Comparison of ENCODE assay signal across 8 cellular contexts in the genomic region with DNA sequence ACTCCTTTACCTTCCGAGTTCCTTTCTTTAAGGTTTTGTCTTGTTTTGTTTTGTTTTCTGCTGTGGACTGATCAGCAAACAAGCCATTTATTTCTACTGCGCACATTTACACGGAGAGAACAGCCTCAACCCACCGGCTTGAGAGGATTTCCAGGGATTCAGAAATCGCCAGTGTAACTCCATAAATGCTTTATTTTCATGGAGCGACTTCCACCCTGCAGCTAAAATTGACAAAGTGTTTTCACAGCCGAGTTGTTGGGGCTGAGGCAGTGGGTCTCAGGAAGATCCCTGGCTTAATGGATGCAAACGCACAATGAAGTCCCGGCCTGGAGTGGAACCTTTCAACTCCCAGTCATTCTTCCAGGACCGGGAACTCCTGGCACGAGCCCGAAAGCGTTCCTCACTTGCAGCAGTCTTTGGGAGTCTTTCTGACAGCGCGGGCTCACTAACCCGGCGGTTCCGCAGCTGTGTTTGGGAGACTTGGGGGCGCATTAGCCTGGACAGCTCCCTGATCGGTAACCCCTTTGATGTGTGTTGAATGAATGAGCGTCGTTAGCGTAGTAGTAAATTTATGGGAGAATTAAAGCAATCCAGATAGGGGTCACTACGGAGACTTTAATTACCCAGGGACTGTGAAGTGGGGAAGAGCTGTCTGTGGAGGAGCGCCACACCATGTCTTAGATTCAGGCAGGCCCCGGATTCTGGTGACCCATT. TPM values are rescaled to one million over a fixed set of nuclear protein-coding genes. Genes with fewer than 3 reads are reported as not detected.
DNase-seq lines count a peak whose midpoint lies in the region; ATAC-seq and TF ChIP-seq lines count a peak whose summit lies in the region.

No MANE protein-coding gene starts in this region.

- no peaks in the 10 kb centered on the region for H3F3A ChIP-seq in smooth muscle cell (ENCODE audit: low read depth)

- H3K27me3 ChIP-seq in Caco-2 (replicated peaks; ENCODE audit: control insufficient read depth, insufficient read depth, low read length) (peaks cover 4% of the 10 kb centered on the region), adipocyte (replicated peaks; ENCODE audit: control insufficient read depth, insufficient read depth, low read length) (peaks cover 45% of the 10 kb centered on the region), smooth muscle cell (ENCODE audit: low read depth) (peaks cover 94% of the 10 kb centered on the region)

- WGBS in smooth muscle cell (ENCODE audit: low lambda C conversion rate), result 7% methylated on average over 26 of the region's 26 CpGs

- peak overlapping the region; percentile 27 for H2AFZ ChIP-seq in smooth muscle cell (ENCODE audit: low read depth)

- no peak overlapping the region for H3K9ac ChIP-seq in adipocyte (ENCODE audit: low read length)
- no peak overlapping the region for H3K9ac ChIP-seq in smooth muscle cell (ENCODE audit: low read depth)

- H3K4me1 ChIP-seq in Caco-2 (peaks cover 7% of the 10 kb centered on the region; the same call in 1 of the 2 replicates), adipocyte (ENCODE audit: control insufficient read depth, insufficient read depth, low read length) (peaks cover 26% of the 10 kb centered on the region), smooth muscle cell (ENCODE audit: low read depth) (peaks cover 9% of the 10 kb centered on the region)

- peaks cover 33% of the 10 kb centered on the region for H3K27me3 Mint-ChIP-seq in Caco-2 (ENCODE audit: insufficient read depth, unreplicated experiment)

- ATAC-seq in HG02938 (IDR thresholded peaks at IDR 0.05; ENCODE audit: unreplicated experiment), result peak; percentile 1

- H3K9me3 Mint-ChIP-seq in Caco-2 (ENCODE audit: unreplicated experiment), result peaks cover 10% of the 10 kb centered on the region

- peak; percentile 15 to 32 for DNase-seq in Caco-2
- peak; percentile 35 for DNase-seq in adipocyte (ENCODE audit: low read depth)
- peak; percentile 63 for DNase-seq in iPS-NIHi7 (ENCODE audit: extremely low spot score)
- DNase-seq in smooth muscle cell (lab: John Stamatoyannopoulos, UW; ENCODE audit: unreplicated experiment), result no peak
- DNase-seq in effector CD4-positive, alpha-beta T cell, result no peak
- DNase-seq in NCI-H2227 (lab: John Stamatoyannopoulos, UW; ENCODE audit: unreplicated experiment), result no peak
- no peak for DNase-seq in OCI-M2 (lab: John Stamatoyannopoulos, UW; ENCODE audit: unreplicated experiment)

- no peaks in the 10 kb centered on the region for H3K9me3 ChIP-seq in Caco-2
- H3K9me3 ChIP-seq in adipocyte (ENCODE audit: control insufficient read depth, low read length), result no peaks in the 10 kb centered on the region
- no peaks in the 10 kb centered on the region for H3K9me3 ChIP-seq in smooth muscle cell (replicated peaks; ENCODE audit: low read depth)

- H3K4me2 ChIP-seq in smooth muscle cell, result peak overlapping the region; percentile 78

- H3K4me3 Mint-ChIP-seq in Caco-2 (ENCODE audit: unreplicated experiment), result peak overlapping the region; percentile 67

- no peak overlapping the region for H3K27ac ChIP-seq in smooth muscle cell (ENCODE audit: low read depth)

- no peaks in the 10 kb centered on the region for H3K4me1 Mint-ChIP-seq in Caco-2 (ENCODE audit: low read depth, unreplicated experiment)

- CTCF ChIA-PET in Caco-2 (lab: Charles Lee), result no interaction called here

- no peaks in the 10 kb centered on the region for H3K36me3 ChIP-seq in Caco-2 (ENCODE audit: control insufficient read depth, insufficient read depth, low read length)
- H3K36me3 ChIP-seq in adipocyte (ENCODE audit: control insufficient read depth, insufficient read depth, low read length, severe bottlenecking), result no peaks in the 10 kb centered on the region
- no peaks in the 10 kb centered on the region for H3K36me3 ChIP-seq in smooth muscle cell (ENCODE audit: low read depth)

- H4K20me1 ChIP-seq in smooth muscle cell (ENCODE audit: low read depth), result no peaks in the 10 kb centered on the region

- POLR2A ChIA-PET in Caco-2 (lab: Charles Lee), result no interaction called here

- TF ChIP-seq CTCF in Caco-2 (IDR thresholded peaks at IDR 0.05; ENCODE audit: insufficient read depth in 1 of 2, low read depth in 1 of 2, low read length in 1 of 2, severe bottlenecking in 1 of 2, unreplicated experiment in 1 of 2) (no peak), smooth muscle cell (IDR thresholded peaks at IDR 0.05; ENCODE audit: borderline replicate concordance, insufficient read depth, poor library complexity, severe bottlenecking) (no peak)

- peaks cover 6% of the 10 kb centered on the region for H3K36me3 Mint-ChIP-seq in Caco-2 (ENCODE audit: insufficient read depth, unreplicated experiment)

- BruUV-seq in Caco-2 (replicated peaks; lab: Mats Ljungman, UMichigan), result no TSS peak

- peak overlapping the region; percentile 35 for H3K4me3 ChIP-seq in Caco-2 (ENCODE audit: low read depth, low read length)
- peak overlapping the region; percentile 64 for H3K4me3 ChIP-seq in adipocyte (ENCODE audit: low read length)
- peak overlapping the region; percentile 41 for H3K4me3 ChIP-seq in smooth muscle cell

- intact Hi-C loops in Caco-2 (cut with micrococcal nuclease; ENCODE audit: unreplicated experiment), result loop anchor here (5.0 kb wide), 2 partner anchors 101 to 174 kb away; no protein-coding TSS in a partner anchor

- H3K27ac Mint-ChIP-seq in Caco-2 (ENCODE audit: unreplicated experiment), result no peak overlapping the region

- no peaks in the 10 kb centered on the region for H3K79me2 ChIP-seq in smooth muscle cell (ENCODE audit: low read depth)

RNA-seq across cellular contexts. Expression of gene MYRIP, which starts 0.8 kb away (rescaled TPM):
- 0.59 and 0.77 TPM in 2 replicates for total RNA-seq in Caco-2 (2022)
- total RNA-seq in smooth muscle cell, result not detected in 2 replicates
- polyA plus RNA-seq in smooth muscle cell, result not detected in 2 replicates

Comparison
In these comparisons a context has a peak if more than half of its experiments do, and no peak if none do; other contexts are left out.
1. DNase-seq: peak in Caco-2 (2 of 2), adipocyte (single experiment) and iPS-NIHi7 (single experiment); none in smooth muscle cell (single experiment), effector CD4-positive, alpha-beta T cell (single experiment), NCI-H2227 (single experiment) and OCI-M2 (single experiment).
2. Peak in every context shown above with its lines, with median percentiles within 50 percentile points of each other: H3K4me3 ChIP-seq.